ENCODE assay signal across 8 cellular contexts in the genomic region with DNA sequence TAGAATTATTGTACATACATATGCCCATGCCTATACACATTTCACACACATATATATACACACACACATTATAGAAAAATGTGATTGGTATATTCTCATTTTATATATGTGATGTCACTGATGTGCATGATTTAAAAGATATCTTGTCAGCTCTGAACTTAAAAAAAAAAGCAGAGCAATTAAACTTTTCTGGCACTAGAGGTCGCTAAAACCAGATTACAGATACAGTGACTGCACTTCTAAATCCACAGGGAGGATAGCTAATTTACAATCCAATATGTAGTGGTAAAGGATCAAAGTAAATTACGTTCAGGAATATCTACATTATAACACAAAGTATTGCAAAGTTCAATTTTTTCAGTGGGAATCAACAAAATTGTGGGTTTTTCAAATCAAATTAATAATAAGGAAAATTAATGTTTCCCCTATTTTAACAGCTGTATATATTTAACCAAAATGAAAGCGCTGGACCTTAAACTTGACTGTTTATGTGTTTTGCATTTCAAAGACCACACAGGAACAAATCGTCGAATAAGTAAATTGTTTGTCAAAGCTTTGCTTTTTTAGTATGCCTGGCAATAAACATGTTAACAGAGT.
DNase-seq lines count a peak whose midpoint lies in the region; ATAC-seq and TF ChIP-seq lines count a peak whose summit lies in the region.

No MANE protein-coding gene starts in this region.

- WGBS in esophagus squamous epithelium, 2 donors = 16 to 27% methylated on average over 5 of the region's 5 CpGs
- WGBS in smooth muscle cell (ENCODE audit: low lambda C conversion rate) = 19% methylated on average over 5 of the region's 5 CpGs

- ATAC-seq in HG03432 (IDR thresholded peaks at IDR 0.05; ENCODE audit: unreplicated experiment) = peak; percentile 74
- ATAC-seq in GM21619 (IDR thresholded peaks at IDR 0.05; ENCODE audit: unreplicated experiment) = no peak

- H3F3A ChIP-seq in smooth muscle cell (ENCODE audit: low read depth) = no peaks in the 10 kb centered on the region

- no peak overlapping the region for H3K9ac ChIP-seq in NT2/D1 (ENCODE audit: insufficient read length, low read depth)
- no peak overlapping the region for H3K9ac ChIP-seq in smooth muscle cell (ENCODE audit: low read depth)

- H4K20me1 ChIP-seq in smooth muscle cell (ENCODE audit: low read depth) = no peaks in the 10 kb centered on the region

- H3K4me1 ChIP-seq in NT2/D1 (ENCODE audit: insufficient read depth, insufficient read length) (no peaks in the 10 kb centered on the region), esophagus squamous epithelium (no peaks in the 10 kb centered on the region), smooth muscle cell (ENCODE audit: low read depth) (no peaks in the 10 kb centered on the region)

- intact Hi-C loops in esophagus squamous epithelium (cut with DNase I) = no loop called here

- H3K27me3 ChIP-seq in NT2/D1 (ENCODE audit: insufficient read depth, insufficient read length) (no peaks in the 10 kb centered on the region), esophagus squamous epithelium (no peaks in the 10 kb centered on the region), smooth muscle cell (ENCODE audit: low read depth) (no peaks in the 10 kb centered on the region)

- H3K36me3 ChIP-seq in NT2/D1 (ENCODE audit: insufficient read depth, insufficient read length, low read length) = no peaks in the 10 kb centered on the region
- no peaks in the 10 kb centered on the region for H3K36me3 ChIP-seq in esophagus squamous epithelium
- H3K36me3 ChIP-seq in smooth muscle cell (ENCODE audit: low read depth) = no peaks in the 10 kb centered on the region

- H2AFZ ChIP-seq in smooth muscle cell (ENCODE audit: low read depth) = no peak overlapping the region

- H3K4me3 ChIP-seq in NT2/D1 (ENCODE audit: insufficient read length, low read depth) = no peak overlapping the region
- no peak overlapping the region for H3K4me3 ChIP-seq in esophagus squamous epithelium
- H3K4me3 ChIP-seq in smooth muscle cell = no peak overlapping the region

- TF ChIP-seq CTCF in esophagus squamous epithelium (IDR thresholded peaks at IDR 0.05) (peak in 5 of 6 experiments; percentile 13 to 58 (median 35)), smooth muscle cell (IDR thresholded peaks at IDR 0.05; ENCODE audit: borderline replicate concordance, insufficient read depth, poor library complexity, severe bottlenecking) (peak; percentile 74)

- no peak overlapping the region for H3K27ac ChIP-seq in esophagus squamous epithelium
- H3K27ac ChIP-seq in smooth muscle cell (ENCODE audit: low read depth) = no peak overlapping the region

- no peak for TF ChIP-seq POLR2A in esophagus squamous epithelium (IDR thresholded peaks at IDR 0.05)

- H3K79me2 ChIP-seq in smooth muscle cell (ENCODE audit: low read depth) = no peaks in the 10 kb centered on the region

- peak; percentile 55 for DNase-seq in DMS153 (lab: John Stamatoyannopoulos, UW)
- DNase-seq in NT2/D1 (ENCODE audit: low read depth, low spot score) = peak; percentile 20
- DNase-seq in esophagus squamous epithelium (lab: John Stamatoyannopoulos, UW) = no peak
- no peak for DNase-seq in smooth muscle cell (lab: John Stamatoyannopoulos, UW; ENCODE audit: unreplicated experiment)
- DNase-seq in 8988T = no peak
- no peak for DNase-seq in stimulated activated CD4-positive, alpha-beta T cell treated with anti-CD3 and anti-CD28 coated beads, Interleukin-4, amount 100 ng/mL, for 1 hour

- H3K9me3 ChIP-seq in NT2/D1 (ENCODE audit: insufficient read depth, low read length) (no peaks in the 10 kb centered on the region), esophagus squamous epithelium (no peaks in the 10 kb centered on the region), smooth muscle cell (replicated peaks; ENCODE audit: low read depth) (no peaks in the 10 kb centered on the region)

- H3K4me2 ChIP-seq in smooth muscle cell = no peak overlapping the region

Comparison
In these comparisons a context has a peak if more than half of its experiments do, and no peak if none do; other contexts are left out.
1. DNase-seq: peak in DMS153 (single experiment) and NT2/D1 (single experiment); none in esophagus squamous epithelium (single experiment), smooth muscle cell (single experiment), 8988T (single experiment) and stimulated activated CD4-positive, alpha-beta T cell treated with anti-CD3 and anti-CD28 coated beads, Interleukin-4, amount 100 ng/mL, for 1 hour (single experiment).